ENCODE assay signal across 9 cellular contexts in genomic region chr15:34341922-34342736, GRCh38. TPM values are rescaled to one million over a fixed set of nuclear protein-coding genes. Genes with fewer than 3 reads are reported as not detected.
DNase-seq lines count a peak whose midpoint lies in the region; ATAC-seq and TF ChIP-seq lines count a peak whose summit lies in the region.
"Had no signal": no experiment of that assay in that cellular context is flagged by ENCODE, and none has a peak within 500 bp of the region (broad histone marks: within the 10 kb centered on the region; RNA-seq: fewer than 3 reads in every experiment).

No MANE protein-coding gene starts in this region.

- ATAC-seq in Panc1: no peak
- ATAC-seq in GM21447 (IDR thresholded peaks at IDR 0.05; ENCODE audit: unreplicated experiment): no peak
- ATAC-seq in HG02884 (IDR thresholded peaks at IDR 0.05; ENCODE audit: unreplicated experiment): no peak
- no peak for ATAC-seq in GM19397 (IDR thresholded peaks at IDR 0.05; ENCODE audit: unreplicated experiment)

- H3K79me2 ChIP-seq in GM23248 (ENCODE audit: insufficient read depth): peaks cover 43% of the 10 kb centered on the region

- H3K36me3 ChIP-seq in GM23248 (ENCODE audit: low read depth) (peaks cover 24% of the 10 kb centered on the region), Panc1 (ENCODE audit: control insufficient read depth, insufficient read depth, low read length) (peaks cover 10% of the 10 kb centered on the region)

- POLR2A ChIA-PET in Panc1 (lab: Charles Lee): interaction anchor here (0.6 kb wide), 1 partner anchor 33 kb away, joined by 15 read pairs; no protein-coding TSS in a partner anchor

- H3K9me2 ChIP-seq in GM23248 (ENCODE audit: insufficient read depth): no peaks in the 10 kb centered on the region

- CTCF ChIA-PET in Panc1 (lab: Charles Lee): interaction anchor here (0.9 to 1.1 kb wide), 5 partner anchors 13 to 26 kb away, joined by 3 to 12 read pairs (median 4); partner anchors contain the start of gene LPCAT4

- peak overlapping the region; percentile 90 for H2AFZ ChIP-seq in GM23248

- TF ChIP-seq CTCF in Panc1 (IDR thresholded peaks at IDR 0.05) (no peak), fibroblast of pulmonary artery (IDR thresholded peaks at IDR 0.05; ENCODE audit: low read length, missing control alignments) (no peak), retinal pigment epithelial cell (conservative IDR thresholded peaks at IDR 0.05; ENCODE audit: low read depth, low read length) (no peak)

- peaks cover 27% of the 10 kb centered on the region for H3F3A ChIP-seq in GM23248 (ENCODE audit: insufficient read depth)

- H3K9ac ChIP-seq in GM23248: peak overlapping the region; percentile 89

- H3K4me1 ChIP-seq in GM23248 (ENCODE audit: insufficient read depth) (peaks cover 15% of the 10 kb centered on the region), Panc1 (ENCODE audit: control insufficient read depth, insufficient read depth, low read length) (peaks cover 23% of the 10 kb centered on the region)

- DNase-seq in GM23248 (peak; percentile 15), Panc1 (ENCODE audit: low read depth, low spot score) (no peak), fibroblast of pulmonary artery (ENCODE audit: low read depth) (no peak), retinal pigment epithelial cell (ENCODE audit: low read depth) (no peak)
- DNase-seq in activated CD4-positive, alpha-beta T cell treated with anti-CD3 and anti-CD28 coated beads for 1 hour: no peak

- WGBS in GM23248 (ENCODE audit: low coverage in 1 of 2, low lambda C conversion rate in 2 of 2, missing lambda C conversion rate in 2 of 2), 2 experiments: 52 to 55% methylated on average over 35 to 36 of the region's 36 CpGs

- in situ Hi-C loops in GM23248 (cut with MboI): no loop called here
- in situ Hi-C loops in Panc1 (cut with HindIII; ENCODE audit: low pct_unique_long_range_greater_than_20kb, low sequenced_read_pairs): no loop called here

- intact Hi-C loops in Panc1 (cut with micrococcal nuclease; ENCODE audit: unreplicated experiment): no loop called here

- H3K27ac ChIP-seq in GM23248 (peak overlapping the region; percentile 85), Panc1 (ENCODE audit: low read length) (peak overlapping the region; percentile 96)

- H3K9me3 ChIP-seq in GM23248 (ENCODE audit: low read depth) (no peaks in the 10 kb centered on the region), Panc1 (ENCODE audit: control insufficient read depth, insufficient read depth, low read depth, low read length) (no peaks in the 10 kb centered on the region)

- H3K4me3 ChIP-seq in GM23248: peak overlapping the region; percentile 93
- peak overlapping the region; percentile 81 to 82 for H3K4me3 ChIP-seq in Panc1 (ENCODE audit: low read depth in 2 of 2, low read length in 2 of 2)
- peak overlapping the region; percentile 98 for H3K4me3 ChIP-seq in fibroblast of pulmonary artery (replicated peaks; ENCODE audit: low read depth, low read length)
- peak overlapping the region; percentile 99 for H3K4me3 ChIP-seq in retinal pigment epithelial cell (ENCODE audit: low read length)

- H3K4me2 ChIP-seq in GM23248 (ENCODE audit: unreplicated experiment): peak overlapping the region; percentile 65

- no TSS peak for BruUV-seq in Panc1 (replicated peaks; lab: Mats Ljungman, UMichigan)

- H4K20me1 ChIP-seq in GM23248 (ENCODE audit: insufficient read depth): no peaks in the 10 kb centered on the region

- H3K27me3 ChIP-seq in GM23248 (replicated peaks; ENCODE audit: insufficient read depth) (no peaks in the 10 kb centered on the region), Panc1 (ENCODE audit: control insufficient read depth, insufficient read depth, low read length) (no peaks in the 10 kb centered on the region)

RNA-seq across cellular contexts. Expression of gene NOP10, which starts 0.8 kb away (rescaled TPM):
- total RNA-seq in GM23248 (2014; rRNA removed; shearing (Covaris generic)): 208 and 255 TPM in 2 replicates
- polyA plus RNA-seq in GM23248 (2016; fragmentation: Nextera tagmentation; extraction: Ambion mirVana): 425 and 426 TPM in 2 replicates
- 306 TPM for total RNA-seq in Panc1 (2021; ENCODE audit: unreplicated experiment)
- 308 TPM for polyA plus RNA-seq in Panc1 (2012; ENCODE audit: insufficient read length)

RNA-seq across cellular contexts. Expression of gene NUTM1, which starts 1.0 kb away (rescaled TPM):
- total RNA-seq in GM23248 (2014; rRNA removed; shearing (Covaris generic)): not detected in 2 replicates
- not detected in 2 replicates for polyA plus RNA-seq in GM23248 (2016; fragmentation: Nextera tagmentation; extraction: Ambion mirVana)
- 0.05 TPM for total RNA-seq in Panc1 (2021; ENCODE audit: unreplicated experiment)
- polyA plus RNA-seq in Panc1 (2012; ENCODE audit: insufficient read length): not detected
- total RNA-seq: subcutaneous adipose tissue had no signal

RNA-seq across cellular contexts. Expression of gene SLC12A6, which starts 4.5 kb away (rescaled TPM):
- total RNA-seq in GM23248 (2014; rRNA removed; shearing (Covaris generic)): 19.2 TPM in 2 replicates
- 4.3 and 4.8 TPM in 2 replicates for polyA plus RNA-seq in GM23248 (2016; fragmentation: Nextera tagmentation; extraction: Ambion mirVana)
- total RNA-seq in Panc1 (2021; ENCODE audit: unreplicated experiment): 19.5 TPM
- polyA plus RNA-seq in Panc1 (2012; ENCODE audit: insufficient read length): 11.0 TPM

RNA-seq across cellular contexts. Expression of gene LPCAT4, which starts 24.9 kb away (rescaled TPM):
- total RNA-seq in GM23248 (2014; rRNA removed; shearing (Covaris generic)): 17.5 and 34.1 TPM in 2 replicates
- polyA plus RNA-seq in GM23248 (2016; fragmentation: Nextera tagmentation; extraction: Ambion mirVana): 24.4 and 24.7 TPM in 2 replicates
- total RNA-seq in Panc1 (2021; ENCODE audit: unreplicated experiment): 58.5 TPM
- 76.3 TPM for polyA plus RNA-seq in Panc1 (2012; ENCODE audit: insufficient read length)
